In the genomic region with DNA sequence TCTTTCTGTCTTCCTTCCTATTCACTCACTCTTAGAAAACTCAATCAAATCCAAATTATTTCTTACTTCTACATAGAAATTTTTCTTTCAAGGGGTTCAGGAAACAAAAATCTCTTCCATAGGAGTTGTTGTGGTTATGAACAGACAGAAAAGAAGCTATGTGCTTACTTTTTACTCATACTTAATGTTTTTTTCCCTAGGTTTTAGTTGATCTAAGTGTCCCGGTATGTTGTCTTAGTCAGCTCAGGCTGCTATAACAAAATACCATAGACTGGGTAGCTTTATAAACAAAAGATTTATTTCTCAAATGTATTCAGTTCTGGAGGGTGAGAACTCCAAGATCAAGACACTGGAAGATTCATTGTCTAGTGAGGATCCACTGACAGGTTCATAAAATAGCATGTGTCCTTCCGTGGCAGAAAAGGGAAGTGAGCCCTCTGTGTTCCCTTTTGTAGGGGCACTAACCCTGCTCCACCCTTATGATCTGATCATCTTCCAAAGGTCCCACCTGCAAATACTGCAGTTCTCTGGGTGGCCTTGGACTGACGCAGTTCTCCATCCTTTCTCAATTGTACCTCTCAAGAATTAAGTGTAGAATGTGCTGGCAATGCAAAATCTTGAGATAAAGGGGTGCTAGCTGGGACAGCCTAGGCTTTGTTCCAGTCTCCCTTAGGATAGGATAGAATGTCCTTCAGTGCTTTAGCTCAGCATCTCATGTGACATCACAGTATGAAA, we compare ENCODE assay signal across 10 cellular contexts. TPM values are rescaled to one million over a fixed set of nuclear protein-coding genes. Genes with fewer than 3 reads are reported as not detected.
DNase-seq lines count a peak whose midpoint lies in the region; ATAC-seq, FAIRE-seq and TF ChIP-seq lines count a peak whose summit lies in the region.
"Had no signal": no experiment of that assay in that cellular context is flagged by ENCODE, and none has a peak within 500 bp of the region (broad histone marks: within the 10 kb centered on the region; RNA-seq: fewer than 3 reads in every experiment).

No MANE protein-coding gene starts in this region.

- DNase-seq in Karpas-422: peak; percentile 78
- no peak for DNase-seq in HepG2 (ENCODE audit: low spot score)
- no peak for DNase-seq in dedifferentiated amniotic fluid mesenchymal stem cell (ENCODE audit: extremely low spot score)
- DNase-seq in NCI-H128 (lab: John Stamatoyannopoulos, UW; ENCODE audit: unreplicated experiment): no peak
- DNase-seq in H9: no peak
- no peak for DNase-seq in activated effector memory CD4-positive, alpha-beta T cell treated with anti-CD3 and anti-CD28 coated beads, Interleukin-2, amount 50 U/mL, for 16 hours
- DNase-seq: adrenal gland had no signal

- H3K4me1 Mint-ChIP-seq in H9: 0 out of 4 replicates have a peak, but pooled peaks cover 0 to 1% of the 10 kb centered on the region in 2 experiments

- H3K9me3 Mint-ChIP-seq in H9: no peaks in the 10 kb centered on the region
- H3K9me3 Mint-ChIP-seq: T-helper 1 cell treated with Interleukin-12 subunit alpha and Interleukin-12 subunit beta and Interleukin-4 antibody, amounts not matched to agents 30 μg/mL and 1 μg/mL, for 36 hours had no signal

- intact Hi-C loops in HepG2 (cut with micrococcal nuclease; ENCODE audit: unreplicated experiment): no loop called here

- H2AFZ ChIP-seq in Karpas-422 (ENCODE audit: low read length): peak overlapping the region; percentile 26; the same call in 1 of the 2 replicates
- H2AFZ ChIP-seq in HepG2 (ENCODE audit: low read length): no peak overlapping the region
- no peak overlapping the region for H2AFZ ChIP-seq in H9 (ENCODE audit: low read length)

- no peak for TF ChIP-seq EP300 in HepG2 (IDR thresholded peaks at IDR 0.05; ENCODE audit: low read depth in 2 of 2, low read length in 2 of 2)
- no peak for TF ChIP-seq EP300 in HepG2 (CRISPR knock-in tag; IDR thresholded peaks at IDR 0.05; ENCODE audit: borderline replicate concordance)

- no peak for TF ChIP-seq POLR2A in HepG2 (IDR thresholded peaks at IDR 0.05; ENCODE audit: insufficient read depth in 1 of 2, low read depth in 2 of 2, low read length in 2 of 2)

- H3K4ac ChIP-seq in H9 (ENCODE audit: low read depth, low read length): no peak overlapping the region

- H2BK15ac ChIP-seq in H9 (ENCODE audit: low read depth, low read length): no peak overlapping the region

- H3K27ac ChIP-seq in Karpas-422 (ENCODE audit: low read length) (no peak overlapping the region), HepG2 (ENCODE audit: extremely low read length, insufficient read depth, low read length) (no peak overlapping the region), H9 (ENCODE audit: insufficient read length, low read depth, low read length) (no peak overlapping the region)
- H3K27ac ChIP-seq: adrenal gland had no signal

- no peaks in the 10 kb centered on the region for H3K79me1 ChIP-seq in H9 (ENCODE audit: insufficient read depth, low read depth, low read length, poor library complexity, severe bottlenecking)

- no peak overlapping the region for H2BK12ac ChIP-seq in H9 (ENCODE audit: insufficient read length, low read depth, low read length)

- H3K23ac ChIP-seq in H9 (ENCODE audit: insufficient read length, low read depth, low read length): no peak overlapping the region

- H3K18ac ChIP-seq in H9 (ENCODE audit: insufficient read length, low read depth, low read length): no peak overlapping the region

- no peak overlapping the region for H3K4me3 Mint-ChIP-seq in H9
- H3K4me3 Mint-ChIP-seq: T-helper 1 cell treated with Interleukin-12 subunit alpha and Interleukin-12 subunit beta and Interleukin-4 antibody, amounts not matched to agents 30 μg/mL and 1 μg/mL, for 36 hours had no signal

- no peak overlapping the region for H2BK120ac ChIP-seq in H9 (ENCODE audit: low read depth, low read length, poor library complexity, severe bottlenecking)

- H3K36me3 ChIP-seq in Karpas-422 (ENCODE audit: insufficient read depth, low read length) (no peaks in the 10 kb centered on the region), HepG2 (replicated peaks in 1 of 2; ENCODE audit: control insufficient read depth in 1 of 2, insufficient read depth in 2 of 2, low read length in 2 of 2) (no peaks in the 10 kb centered on the region)
- H3K36me3 ChIP-seq: adrenal gland had no signal

- no peaks in the 10 kb centered on the region for H3K27me3 Mint-ChIP-seq in H9 (ENCODE audit: low read depth)

- H3K9me2 ChIP-seq in Karpas-422 (replicated peaks; ENCODE audit: insufficient read depth, low read length): no peaks in the 10 kb centered on the region

- peaks cover 25% of the 10 kb centered on the region for H3K4me1 ChIP-seq in Karpas-422 (ENCODE audit: low read length)
- no peaks in the 10 kb centered on the region for H3K4me1 ChIP-seq in HepG2 (ENCODE audit: insufficient read depth, low read length)
- no peaks in the 10 kb centered on the region for H3K4me1 ChIP-seq in H9 (ENCODE audit: insufficient read depth, low read length)
- H3K4me1 ChIP-seq: adrenal gland had no signal

- H2BK20ac ChIP-seq in H9 (ENCODE audit: low read depth, low read length, poor library complexity, severe bottlenecking): no peak overlapping the region

- BruUV-seq in HepG2 (replicated peaks; lab: Mats Ljungman, UMichigan): no TSS peak

- no peak overlapping the region for H3K27ac Mint-ChIP-seq in H9
- H3K27ac Mint-ChIP-seq: T-helper 1 cell treated with Interleukin-12 subunit alpha and Interleukin-12 subunit beta and Interleukin-4 antibody, amounts not matched to agents 30 μg/mL and 1 μg/mL, for 36 hours had no signal

- TF ChIP-seq RAD21 in HepG2 (CRISPR knock-in tag; IDR thresholded peaks at IDR 0.05): no peak

- H3K4me3 ChIP-seq in Karpas-422 (ENCODE audit: low read length): no peak overlapping the region
- H3K4me3 ChIP-seq in HepG2 (replicated peaks in 1 of 3; ENCODE audit: insufficient read depth in 1 of 3, low read depth in 2 of 3, low read length in 3 of 3): no peak overlapping the region
- H3K4me3 ChIP-seq: adrenal gland had no signal

- no peak overlapping the region for H4K8ac ChIP-seq in H9 (replicated peaks; ENCODE audit: insufficient read length, low read depth, low read length)

- no peaks in the 10 kb centered on the region for H4K20me1 ChIP-seq in Karpas-422 (ENCODE audit: insufficient read depth, low read depth, low read length)
- H4K20me1 ChIP-seq in HepG2 (ENCODE audit: insufficient read depth, low read length): no peaks in the 10 kb centered on the region
- no peaks in the 10 kb centered on the region for H4K20me1 ChIP-seq in H9 (ENCODE audit: control insufficient read depth, insufficient read depth, insufficient read length)

- H3K56ac ChIP-seq in H9 (ENCODE audit: insufficient read length, low read depth, low read length): no peak overlapping the region

- WGBS in HepG2 (ENCODE audit: low lambda C conversion rate): 29% methylated on average over 3 of the region's 3 CpGs
- no CpG with 5 or more reads among the region's 3 CpGs for WGBS in H9 (ENCODE audit: extremely low coverage, insufficient read length, low lambda C conversion rate)

- no peaks in the 10 kb centered on the region for H3K36me3 Mint-ChIP-seq in H9 (ENCODE audit: insufficient read depth in 1 of 3, low read depth in 3 of 3)

- H2BK5ac ChIP-seq in H9 (ENCODE audit: insufficient read length, low read length): no peak overlapping the region

- in situ Hi-C loops in HepG2 (cut with HindIII; ENCODE audit: extremely low pct_ligation_motif_present, low pct_unique_long_range_greater_than_20kb): no loop called here

- H3K4me2 ChIP-seq in Karpas-422 (ENCODE audit: low read depth, low read length, poor library complexity, severe bottlenecking) (peak overlapping the region; percentile 13), HepG2 (ENCODE audit: low read depth, low read length) (no peak overlapping the region), H9 (ENCODE audit: insufficient read depth, insufficient read length, low read length) (no peak overlapping the region)

- POLR2A ChIA-PET in HepG2 (lab: Yijun Ruan, JAX): interaction anchor here (1.8 kb wide), 1 partner anchor 14 kb away, joined by 5 read pairs; no protein-coding TSS in a partner anchor

- H3K23me2 ChIP-seq in H9 (ENCODE audit: insufficient read length, low read depth, low read length, poor library complexity, severe bottlenecking): no peaks in the 10 kb centered on the region

- no peaks in the 10 kb centered on the region for H3K27me3 ChIP-seq in Karpas-422 (ENCODE audit: low read length)
- H3K27me3 ChIP-seq in HepG2 (ENCODE audit: control insufficient read depth in 1 of 2, insufficient read depth in 2 of 2, low read length in 2 of 2): no peaks in the 10 kb centered on the region
- H3K27me3 ChIP-seq in H9 (ENCODE audit: insufficient read depth, low read length): no peaks in the 10 kb centered on the region
- H3K27me3 ChIP-seq: adrenal gland had no signal

- no peak overlapping the region for H4K5ac ChIP-seq in H9 (ENCODE audit: insufficient read length, low read depth, low read length)

- H3K14ac ChIP-seq in H9 (ENCODE audit: insufficient read depth, low read length): no peak overlapping the region

- FAIRE-seq in HepG2 (lab: Jason Lieb, UNC): no peak

- H3K79me2 ChIP-seq in Karpas-422 (ENCODE audit: low read length): no peaks in the 10 kb centered on the region
- H3K79me2 ChIP-seq in HepG2 (ENCODE audit: insufficient read depth, low read length): no peaks in the 10 kb centered on the region
- no peaks in the 10 kb centered on the region for H3K79me2 ChIP-seq in H9 (ENCODE audit: insufficient read depth, low read length)

- H3K9ac ChIP-seq in Karpas-422 (ENCODE audit: low read length) (no peak overlapping the region), HepG2 (ENCODE audit: insufficient read depth, low read depth, low read length) (no peak overlapping the region), H9 (ENCODE audit: extremely low read depth, insufficient read length, low read length) (no peak overlapping the region)

- peak; percentile 67 for ATAC-seq in GM19043 (IDR thresholded peaks at IDR 0.05; ENCODE audit: low read depth, unreplicated experiment)
- ATAC-seq in HG02759 (IDR thresholded peaks at IDR 0.05; ENCODE audit: unreplicated experiment): peak; percentile 65
- ATAC-seq in HepG2: no peak

- no peak overlapping the region for H3T11ph ChIP-seq in H9 (ENCODE audit: low read length)

- CTCF ChIA-PET in HepG2 (lab: Yijun Ruan, JAX; ENCODE audit: low intra/inter-chr PET ratio, low total read pairs): no interaction called here

- no peaks in the 10 kb centered on the region for H3K9me3 ChIP-seq in Karpas-422 (ENCODE audit: low read length)
- no peaks in the 10 kb centered on the region for H3K9me3 ChIP-seq in HepG2 (ENCODE audit: low read length)
- H3K9me3 ChIP-seq in H9 (ENCODE audit: control insufficient read depth, low read depth, low read length): no peaks in the 10 kb centered on the region
- H3K9me3 ChIP-seq: adrenal gland had no signal

- TF ChIP-seq CTCF in HepG2 (CRISPR knock-in tag; IDR thresholded peaks at IDR 0.05) (no peak), H9 (conservative IDR thresholded peaks at IDR 0.05) (no peak)

- no peak overlapping the region for H2AK5ac ChIP-seq in H9 (ENCODE audit: insufficient read length, low read length)

- no peak overlapping the region for H4K91ac ChIP-seq in H9 (ENCODE audit: insufficient read length, low read depth, low read length)

RNA-seq across cellular contexts. Expression of a gene that starts 14.4 kb away (rescaled TPM):
- total RNA-seq in Karpas-422 (2014; rRNA removed; shearing (Covaris generic); ENCODE audit: low replicate concordance): 41.8 and 58.7 TPM in 2 replicates
- total RNA-seq in HepG2 (2016; rRNA removed; fragmentation: Illumina TruSeq; extraction: Trizol) (29.1 and 41.1 TPM in 2 replicates), H9 (2021) (22.6 and 23.8 TPM in 2 replicates)
- total RNA-seq in HepG2 (2016; cell fraction: cytosol; rRNA removed; fragmentation: Illumina TruSeq; extraction: Trizol; ENCODE audit: low read depth): 13.1 and 15.0 TPM in 2 replicates
- total RNA-seq in HepG2 (2016; cell fraction: insoluble cytoplasmic fraction; rRNA removed; fragmentation: Illumina TruSeq; extraction: Trizol): 27.4 and 42.5 TPM in 2 replicates
- total RNA-seq in HepG2 (2016; cell fraction: membrane; rRNA removed; fragmentation: Illumina TruSeq; extraction: Trizol): 17.7 and 19.7 TPM in 2 replicates
- 20.0 and 23.2 TPM in 2 replicates for total RNA-seq in HepG2 (2016; cell fraction: nucleus; rRNA removed; fragmentation: Illumina TruSeq; extraction: Trizol)
- 9.3 and 13.3 TPM in 2 replicates for polyA plus RNA-seq in HepG2 (2011; rRNA removed)
- 6.5 and 7.7 TPM in 2 replicates for polyA plus RNA-seq in HepG2 (2011; cell fraction: cytosol; rRNA removed)
- polyA plus RNA-seq in HepG2 (2011; cell fraction: nucleus; rRNA removed): 7.7 and 9.2 TPM in 2 replicates
- polyA plus RNA-seq in HepG2 (2012): 15.3 and 17.4 TPM in 2 replicates
- polyA plus RNA-seq in HepG2 (2016; cell fraction: cytosol; fragmentation: Illumina TruSeq; extraction: Trizol; ENCODE audit: low read depth): 4.8 and 5.4 TPM in 2 replicates
- 37.9 and 42.5 TPM in 2 replicates for polyA plus RNA-seq in HepG2 (2016; cell fraction: insoluble cytoplasmic fraction; fragmentation: Illumina TruSeq; extraction: Trizol; ENCODE audit: low read depth)
- 10.1 and 10.3 TPM in 2 replicates for polyA plus RNA-seq in HepG2 (2016; cell fraction: membrane; fragmentation: Illumina TruSeq; extraction: Trizol; ENCODE audit: low read depth)
- 20.3 and 22.6 TPM in 2 replicates for polyA plus RNA-seq in HepG2 (2016; cell fraction: nucleus; fragmentation: Illumina TruSeq; extraction: Trizol; ENCODE audit: insufficient read depth, low read depth)
- polyA minus RNA-seq in HepG2 (2011; rRNA and poly(A)+ RNA removed; ENCODE audit: low replicate concordance): 4.8 and 9.4 TPM in 2 replicates
- polyA minus RNA-seq in HepG2 (2011; cell fraction: cytosol; rRNA and poly(A)+ RNA removed): 11.0 and 11.4 TPM in 2 replicates
- polyA minus RNA-seq in HepG2 (2011; cell fraction: nucleus; rRNA and poly(A)+ RNA removed): 26.7 and 30.0 TPM in 2 replicates
